ENCODE assay signal across 8 cellular contexts in genomic region chr17:41329279-41329925, GRCh38. TPM values are rescaled to one million over a fixed set of nuclear protein-coding genes. Genes with fewer than 3 reads are reported as not detected.
A peak's percentile ranks its signal among the peaks of the same experiment; 100 is the strongest.
DNase-seq lines count a peak whose midpoint lies in the region; ATAC-seq and TF ChIP-seq lines count a peak whose summit lies in the region.

No MANE protein-coding gene starts in this region.

- H3K9me3 ChIP-seq in DND-41 (ENCODE audit: insufficient read depth, low read length, severe bottlenecking) (no peaks in the 10 kb centered on the region), neutrophil (no peaks in the 10 kb centered on the region)

- H3K79me2 ChIP-seq in DND-41 (ENCODE audit: insufficient read depth, low read length): no peaks in the 10 kb centered on the region

- TF ChIP-seq CTCF in DND-41 (IDR thresholded peaks at IDR 0.05; ENCODE audit: borderline replicate concordance, extremely low read depth, low read length, poor library complexity, severe bottlenecking) (peak; percentile 76), neutrophil (IDR thresholded peaks at IDR 0.05) (peak; percentile 64)

- H3K4me1 ChIP-seq in DND-41 (ENCODE audit: insufficient read depth, low read length): no peaks in the 10 kb centered on the region
- H3K4me1 ChIP-seq in neutrophil (ENCODE audit: control insufficient read depth in 1 of 2, insufficient read depth in 1 of 2, low read depth in 1 of 2, low read length in 1 of 2): peaks cover 7 to 8% of the 10 kb centered on the region in 2 experiments

- H2AFZ ChIP-seq in DND-41 (ENCODE audit: low read depth, low read length): no peak overlapping the region

- H3K4me2 ChIP-seq in DND-41 (ENCODE audit: insufficient read depth, low read length): no peak overlapping the region

- peak; percentile 56; the same call in 2 of the 3 replicates for ATAC-seq in DND-41 (ENCODE audit: insufficient read depth, low read depth)
- ATAC-seq in esophagus mucosa: peak; percentile 62
- no peak for ATAC-seq in HG02970 (IDR thresholded peaks at IDR 0.05; ENCODE audit: low FRiP score, unreplicated experiment)
- no peak for ATAC-seq in GM21737 (IDR thresholded peaks at IDR 0.05; ENCODE audit: unreplicated experiment)

- H3K4me3 ChIP-seq in DND-41 (ENCODE audit: low read depth in 1 of 2, low read length in 2 of 2) (no peak overlapping the region), neutrophil (ENCODE audit: low read depth in 1 of 2, low read length in 1 of 2) (no peak overlapping the region)

- H3K27ac ChIP-seq in DND-41 (ENCODE audit: low read length) (no peak overlapping the region), neutrophil (no peak overlapping the region)

- H3K9ac ChIP-seq in DND-41 (ENCODE audit: low read depth, low read length): no peak overlapping the region

- no peaks in the 10 kb centered on the region; the same call in 1 of the 2 replicates for H4K20me1 ChIP-seq in DND-41 (ENCODE audit: insufficient read depth, low read length)

- DNase-seq in DND-41 (peak; percentile 30), HT1080 (ENCODE audit: low read depth) (peak; percentile 57), SK-N-DZ (ENCODE audit: low spot score) (peak; percentile 12)
- no peak for DNase-seq in activated CD4-positive, CD25-positive, alpha-beta regulatory T cell (lab: John Stamatoyannopoulos, UW)

- H3K36me3 ChIP-seq in DND-41 (ENCODE audit: insufficient read depth, low read length): no peaks in the 10 kb centered on the region
- no peaks in the 10 kb centered on the region for H3K36me3 ChIP-seq in neutrophil

- peaks cover 2% of the 10 kb centered on the region for H3K27me3 ChIP-seq in DND-41 (ENCODE audit: insufficient read depth, low read length, poor library complexity)
- no peaks in the 10 kb centered on the region for H3K27me3 ChIP-seq in neutrophil

RNA-seq across cellular contexts. Expression of gene KRTAP17-1, which starts 13.9 kb away (rescaled TPM):
- not detected in 2 replicates for total RNA-seq in HT1080 (2014; rRNA removed; shearing (Covaris generic))
- polyA plus RNA-seq in HT1080 (2015; cell fraction: cytosol; rRNA removed): not detected in 2 replicates
- not detected in 2 replicates for polyA plus RNA-seq in HT1080 (2015; cell fraction: nucleus; rRNA removed)
- polyA plus RNA-seq in SK-N-DZ (2014; cell fraction: cytosol; rRNA removed): not detected in 2 replicates
- not detected in 2 replicates for polyA plus RNA-seq in SK-N-DZ (2014; cell fraction: nucleus; rRNA removed)
- not detected for total RNA-seq in esophagus mucosa

RNA-seq across cellular contexts. Expression of gene KRTAP16-1, which starts 20.3 kb away (rescaled TPM):
- not detected in 2 replicates for total RNA-seq in HT1080 (2014; rRNA removed; shearing (Covaris generic))
- polyA plus RNA-seq in HT1080 (2015; cell fraction: cytosol; rRNA removed): not detected in 2 replicates
- polyA plus RNA-seq in HT1080 (2015; cell fraction: nucleus; rRNA removed): not detected in 2 replicates
- polyA plus RNA-seq in SK-N-DZ (2014; cell fraction: cytosol; rRNA removed): not detected in 2 replicates
- polyA plus RNA-seq in SK-N-DZ (2014; cell fraction: nucleus; rRNA removed): not detected in 2 replicates
- not detected for total RNA-seq in esophagus mucosa

RNA-seq across cellular contexts. Expression of gene KRT33A, which starts 21.2 kb away (rescaled TPM):
- not detected in 2 replicates for total RNA-seq in HT1080 (2014; rRNA removed; shearing (Covaris generic))
- not detected in 2 replicates for polyA plus RNA-seq in HT1080 (2015; cell fraction: cytosol; rRNA removed)
- polyA plus RNA-seq in HT1080 (2015; cell fraction: nucleus; rRNA removed): not detected in 2 replicates
- not detected in 2 replicates for polyA plus RNA-seq in SK-N-DZ (2014; cell fraction: cytosol; rRNA removed)
- not detected in 2 replicates for polyA plus RNA-seq in SK-N-DZ (2014; cell fraction: nucleus; rRNA removed)
- 0.92 TPM for total RNA-seq in esophagus mucosa

RNA-seq across cellular contexts. Expression of gene KRTAP29-1, which starts 26.8 kb away (rescaled TPM):
- total RNA-seq in HT1080 (2014; rRNA removed; shearing (Covaris generic)): not detected in 2 replicates
- polyA plus RNA-seq in HT1080 (2015; cell fraction: cytosol; rRNA removed): not detected in 2 replicates
- polyA plus RNA-seq in HT1080 (2015; cell fraction: nucleus; rRNA removed): not detected in 2 replicates
- polyA plus RNA-seq in SK-N-DZ (2014; cell fraction: cytosol; rRNA removed): not detected in 2 replicates
- not detected in 2 replicates for polyA plus RNA-seq in SK-N-DZ (2014; cell fraction: nucleus; rRNA removed)
- total RNA-seq in esophagus mucosa: not detected

RNA-seq across cellular contexts. Expression of gene KRT33B, which starts 40.2 kb away (rescaled TPM):
- not detected in 2 replicates for total RNA-seq in HT1080 (2014; rRNA removed; shearing (Covaris generic))
- not detected in 2 replicates for polyA plus RNA-seq in HT1080 (2015; cell fraction: cytosol; rRNA removed)
- polyA plus RNA-seq in HT1080 (2015; cell fraction: nucleus; rRNA removed): not detected in 2 replicates
- polyA plus RNA-seq in SK-N-DZ (2014; cell fraction: cytosol; rRNA removed): not detected in 2 replicates
- polyA plus RNA-seq in SK-N-DZ (2014; cell fraction: nucleus; rRNA removed): not detected in 2 replicates
- not detected for total RNA-seq in esophagus mucosa

Comparison
In these comparisons a context has a peak if more than half of its experiments do, and no peak if none do; other contexts are left out.
1. ATAC-seq: peak in DND-41 (single experiment) and esophagus mucosa (single experiment); none in HG02970 (single experiment) and GM21737 (single experiment).
2. DNase-seq: peak in DND-41 (single experiment), HT1080 (single experiment) and SK-N-DZ (single experiment); none in activated CD4-positive, CD25-positive, alpha-beta regulatory T cell (0 of 4).